In the genomic region with DNA sequence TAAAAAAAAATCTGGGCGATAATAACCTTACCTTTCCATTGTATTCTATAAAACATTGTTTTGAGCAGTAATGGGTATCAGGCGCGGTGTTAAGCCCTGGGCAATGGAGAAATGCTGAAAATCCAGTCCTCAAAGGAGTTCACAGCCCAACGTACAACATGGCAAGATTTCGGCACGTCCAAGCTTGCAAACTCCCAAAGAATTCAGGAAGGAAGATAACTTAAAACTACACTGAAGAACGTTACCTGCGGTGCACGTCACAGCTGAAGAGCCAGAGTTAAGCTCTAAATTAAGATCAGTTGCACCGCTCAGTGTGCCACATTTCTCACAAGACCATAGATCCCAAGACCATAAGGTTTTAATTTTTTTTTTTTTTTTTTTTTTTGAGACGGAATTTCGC, we compare ENCODE assay signal across 8 cellular contexts. TPM values are rescaled to one million over a fixed set of nuclear protein-coding genes. Genes with fewer than 3 reads are reported as not detected.
DNase-seq lines count a peak whose midpoint lies in the region; ATAC-seq and TF ChIP-seq lines count a peak whose summit lies in the region.

No MANE protein-coding gene starts in this region.

- H3K4me1 ChIP-seq in neuron (ENCODE audit: insufficient read depth, low read length): peaks cover 16% of the 10 kb centered on the region

- H3K9me3 ChIP-seq in CD4-positive, alpha-beta T cell (ENCODE audit: control insufficient read depth, low read length): no peaks in the 10 kb centered on the region
- H3K9me3 ChIP-seq in neuron (ENCODE audit: low read length): peaks cover 4% of the 10 kb centered on the region

- POLR2A ChIA-PET in CD4-positive, alpha-beta T cell (lab: Charles Lee): interaction anchor here (1.0 to 1.4 kb wide), 3 partner anchors 12 to 923 kb away, joined by 3 to 11 read pairs (median 5); a partner anchor contains a TSS

- DNase-seq in CD4-positive, alpha-beta T cell: no peak
- DNase-seq in NCI-H69 (lab: John Stamatoyannopoulos, UW) (peak; percentile 61), epithelial cell of esophagus (ENCODE audit: low read depth) (peak; percentile 92), NCI-H446 (lab: John Stamatoyannopoulos, UW) (no peak), NCI-H2107 (lab: John Stamatoyannopoulos, UW) (no peak)
- DNase-seq in stimulated activated CD4-positive, alpha-beta T cell treated with anti-CD3 and anti-CD28 coated beads, Interleukin-2, amount 100 ng/mL, for 24 hours: no peak

- H3K27me3 ChIP-seq in CD4-positive, alpha-beta T cell (ENCODE audit: control insufficient read depth, insufficient read depth, low read length): peaks cover 5% of the 10 kb centered on the region
- H3K27me3 ChIP-seq in neuron (ENCODE audit: insufficient read depth, low read length): no peaks in the 10 kb centered on the region

- intact Hi-C loops in CD4-positive, alpha-beta T cell (cut with DNase I, micrococcal nuclease): no loop called here

- peaks cover 18% of the 10 kb centered on the region for H3K36me3 ChIP-seq in neuron (ENCODE audit: insufficient read depth, low read length)

- no peaks in the 10 kb centered on the region for H3K9me3 Mint-ChIP-seq in CD4-positive, alpha-beta T cell

- H3K36me3 Mint-ChIP-seq in CD4-positive, alpha-beta T cell (ENCODE audit: low read depth): no peaks in the 10 kb centered on the region

- H3K27ac ChIP-seq in CD4-positive, alpha-beta T cell (ENCODE audit: low read depth, low read length): no peak overlapping the region

- H3K4me3 ChIP-seq in epithelial cell of esophagus (ENCODE audit: low read length): peak overlapping the region; percentile 88
- peak overlapping the region; percentile 78 for H3K4me3 ChIP-seq in neuron (ENCODE audit: low read length)

- peaks cover 18% of the 10 kb centered on the region for H3K4me1 Mint-ChIP-seq in CD4-positive, alpha-beta T cell (ENCODE audit: low read depth)

- no peak overlapping the region for H2AFZ ChIP-seq in neuron (ENCODE audit: low read depth, low read length)

- peak overlapping the region; percentile 69 for H3K4me3 Mint-ChIP-seq in CD4-positive, alpha-beta T cell

- no peak overlapping the region for H3K27ac Mint-ChIP-seq in CD4-positive, alpha-beta T cell

- H3K27me3 Mint-ChIP-seq in CD4-positive, alpha-beta T cell: no peaks in the 10 kb centered on the region

- CTCF ChIA-PET in CD4-positive, alpha-beta T cell (lab: Charles Lee): interaction anchor here (1.0 to 1.3 kb wide), 2 partner anchors 8 to 12 kb away, joined by 3 to 4 read pairs; no protein-coding TSS in a partner anchor

- no peak for TF ChIP-seq CTCF in CD4-positive, alpha-beta T cell (IDR thresholded peaks at IDR 0.05)
- TF ChIP-seq CTCF in epithelial cell of esophagus (IDR thresholded peaks at IDR 0.05; ENCODE audit: insufficient read depth, low read depth, low read length, missing control alignments): no peak

- ATAC-seq in CD4-positive, alpha-beta T cell (ENCODE audit: poor library complexity): no peak
- ATAC-seq in GM21528 (IDR thresholded peaks at IDR 0.05; ENCODE audit: low FRiP score, unreplicated experiment): no peak

RNA-seq across cellular contexts. Expression of a gene that starts 0.9 kb away (rescaled TPM):
- 1 to 10 TPM; 1.6 to 2.1 TPM for total RNA-seq in CD4-positive, alpha-beta T cell

RNA-seq across cellular contexts. Expression of a gene that starts 6.7 kb away (rescaled TPM):
- total RNA-seq in CD4-positive, alpha-beta T cell: 10 to 100 TPM; 31.2 to 32.9 TPM

Comparison
In these comparisons a context has a peak if more than half of its experiments do, and no peak if none do; other contexts are left out.
1. DNase-seq: peak in NCI-H69 (single experiment) and epithelial cell of esophagus (single experiment); none in CD4-positive, alpha-beta T cell (0 of 10), NCI-H446 (0 of 2), stimulated activated CD4-positive, alpha-beta T cell treated with anti-CD3 and anti-CD28 coated beads, Interleukin-2, amount 100 ng/mL, for 24 hours (0 of 2) and NCI-H2107 (single experiment).